Comparison of ENCODE assay signal across 20 cellular contexts in the genomic region with DNA sequence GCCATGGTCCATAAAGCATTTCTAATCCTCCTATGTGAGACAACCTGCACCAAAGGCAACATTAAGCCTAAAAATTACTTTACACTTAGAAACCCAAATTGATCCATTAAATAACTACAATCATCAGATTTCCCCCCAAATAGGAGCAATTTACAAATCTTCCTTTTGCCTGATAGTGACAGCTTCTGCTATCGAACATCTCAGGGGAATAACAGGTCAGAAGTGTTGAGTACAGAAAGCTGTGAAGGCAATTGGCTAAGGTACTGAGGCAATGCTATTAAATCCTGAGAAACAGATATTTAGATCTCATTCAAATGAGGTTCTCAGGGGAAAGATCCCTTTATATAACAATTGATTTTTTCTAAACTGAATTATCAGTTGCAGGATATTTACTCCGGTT.
DNase-seq lines count a peak whose midpoint lies in the region; ATAC-seq and TF ChIP-seq lines count a peak whose summit lies in the region.
"Had no signal": no experiment of that assay in that cellular context is flagged by ENCODE, and none has a peak within 500 bp of the region (broad histone marks: within the 10 kb centered on the region; RNA-seq: fewer than 3 reads in every experiment).

No MANE protein-coding gene starts in this region.

- H3K9me3 Mint-ChIP-seq in natural killer cell treated with Interleukin-12 subunit alpha and Interleukin-12 subunit beta and Interleukin-15 and Interleukin-18, amount 100 ng/mL, for 72 hours = no peaks in the 10 kb centered on the region
- H3K9me3 Mint-ChIP-seq in natural killer cell (no peaks in the 10 kb centered on the region), nephron progenitor cell (no peaks in the 10 kb centered on the region)
- no peaks in the 10 kb centered on the region for H3K9me3 Mint-ChIP-seq in stimulated activated naive B cell treated with anti-CD40 and anti-IgM and Interleukin-4, amounts not matched to agents 10 μg/mL and 1 μg/mL and 100 μg/mL, for 72 hours
- H3K9me3 Mint-ChIP-seq: CD8-positive, alpha-beta T cell; HFFc6 had no signal

- H3K9me3 ChIP-seq in esophagus muscularis mucosa (no peaks in the 10 kb centered on the region), hepatocyte (ENCODE audit: low read depth) (no peaks in the 10 kb centered on the region)
- H3K9me3 ChIP-seq: BLaER1, Caco-2, HAP-1 had no signal

- no peak for TF ChIP-seq POLR2A in esophagus muscularis mucosa (IDR thresholded peaks at IDR 0.05; ENCODE audit: low read depth)

- H3K27me3 ChIP-seq in esophagus muscularis mucosa (no peaks in the 10 kb centered on the region), hepatocyte (no peaks in the 10 kb centered on the region)
- H3K27me3 ChIP-seq: BLaER1 had no signal

- 86% methylated on average over 2 of the region's 2 CpGs for WGBS in esophagus muscularis mucosa
- 92% methylated on average over 2 of the region's 2 CpGs for WGBS in hepatocyte (ENCODE audit: low lambda C conversion rate, missing lambda C conversion rate)

- ATAC-seq in natural killer cell treated with Interleukin-12 subunit alpha and Interleukin-12 subunit beta and Interleukin-15 and Interleukin-18, amount 100 ng/mL, for 72 hours = no peak
- ATAC-seq in natural killer cell (no peak), GM19397 (IDR thresholded peaks at IDR 0.05; ENCODE audit: unreplicated experiment) (no peak)
- no peak for ATAC-seq in stimulated activated naive B cell treated with anti-CD40 and anti-IgM and Interleukin-4, amounts not matched to agents 10 μg/mL and 1 μg/mL and 100 μg/mL, for 72 hours (replicated peaks)
- ATAC-seq: CD8-positive, alpha-beta T cell had no signal

- no peak overlapping the region for H3K4me3 ChIP-seq in esophagus muscularis mucosa
- no peak overlapping the region for H3K4me3 ChIP-seq in hepatocyte
- H3K4me3 ChIP-seq: BLaER1, HAP-1 had no signal

- TF ChIP-seq CTCF in natural killer cell (IDR thresholded peaks at IDR 0.05) (no peak), esophagus muscularis mucosa (IDR thresholded peaks at IDR 0.05) (no peak), nephron progenitor cell (IDR thresholded peaks at IDR 0.05) (no peak), hepatocyte (IDR thresholded peaks at IDR 0.05; ENCODE audit: poor library complexity) (no peak)

- H3K4me1 ChIP-seq in esophagus muscularis mucosa = no peaks in the 10 kb centered on the region
- H3K4me1 ChIP-seq in hepatocyte (ENCODE audit: insufficient read depth) = no peaks in the 10 kb centered on the region
- H3K4me1 ChIP-seq: Caco-2, HAP-1 had no signal

- H3K4me2 ChIP-seq in hepatocyte = no peak overlapping the region
- H3K4me2 ChIP-seq: BLaER1 had no signal

- H3K36me3 ChIP-seq in esophagus muscularis mucosa (no peaks in the 10 kb centered on the region), hepatocyte (replicated peaks; ENCODE audit: insufficient read depth, low read depth) (no peaks in the 10 kb centered on the region)
- H3K36me3 ChIP-seq: BLaER1, HAP-1 had no signal

- H3K4me1 Mint-ChIP-seq in natural killer cell treated with Interleukin-12 subunit alpha and Interleukin-12 subunit beta and Interleukin-15 and Interleukin-18, amount 100 ng/mL, for 72 hours (ENCODE audit: low read depth in 2 of 2) = peaks cover 16 to 23% of the 10 kb centered on the region in 2 donors
- H3K4me1 Mint-ChIP-seq in natural killer cell (peaks cover 14 to 19% of the 10 kb centered on the region in 2 donors), nephron progenitor cell (peaks cover 32% of the 10 kb centered on the region)
- H3K4me1 Mint-ChIP-seq in stimulated activated naive B cell treated with anti-CD40 and anti-IgM and Interleukin-4, amounts not matched to agents 10 μg/mL and 1 μg/mL and 100 μg/mL, for 72 hours = peaks cover 4 to 5% of the 10 kb centered on the region in 2 donors
- H3K4me1 Mint-ChIP-seq: B cell; CD4-positive, CD25-positive, alpha-beta regulatory T cell had no signal

- H3K27ac ChIP-seq in esophagus muscularis mucosa (replicated peaks in 1 of 4) = no peak overlapping the region
- no peak overlapping the region for H3K27ac ChIP-seq in hepatocyte
- H3K27ac ChIP-seq: 22Rv1, BLaER1, C4-2B had no signal

- intact Hi-C loops in natural killer cell (cut with micrococcal nuclease) (no loop called here), esophagus muscularis mucosa (cut with DNase I) (no loop called here)

- no peaks in the 10 kb centered on the region for H3K79me2 ChIP-seq in hepatocyte

- no peaks in the 10 kb centered on the region for H4K20me1 ChIP-seq in hepatocyte (ENCODE audit: insufficient read depth, poor library complexity, severe bottlenecking)
- H4K20me1 ChIP-seq: BLaER1 had no signal

- DNase-seq in natural killer cell treated with Interleukin-12 subunit alpha and Interleukin-12 subunit beta and Interleukin-15 and Interleukin-18, amount 100 ng/mL, for 72 hours (ENCODE audit: low spot score) = no peak
- no peak for DNase-seq in natural killer cell
- DNase-seq in esophagus muscularis mucosa (ENCODE audit: extremely low spot score) = peak; percentile 3
- DNase-seq in nephron progenitor cell = no peak
- no peak for DNase-seq in stimulated activated naive B cell treated with anti-CD40 and anti-IgM and Interleukin-4, amounts not matched to agents 10 μg/mL and 1 μg/mL and 100 μg/mL, for 72 hours
- no peak for DNase-seq in glomerular visceral epithelial cell (ENCODE audit: extremely low spot score)
- DNase-seq in hepatocyte (ENCODE audit: low spot score) = no peak
- DNase-seq: Caco-2; CD4-positive, CD25-positive, alpha-beta regulatory T cell; CD8-positive, alpha-beta T cell; DMS153; DND-41; GOT3; HFFc6 had no signal

- no peaks in the 10 kb centered on the region for H3K27me3 Mint-ChIP-seq in natural killer cell treated with Interleukin-12 subunit alpha and Interleukin-12 subunit beta and Interleukin-15 and Interleukin-18, amount 100 ng/mL, for 72 hours
- H3K27me3 Mint-ChIP-seq in natural killer cell (ENCODE audit: low read depth in 2 of 2) = peaks cover 0 to 3% of the 10 kb centered on the region in 2 donors
- H3K27me3 Mint-ChIP-seq in nephron progenitor cell (ENCODE audit: low read depth, poor library complexity) = no peaks in the 10 kb centered on the region
- no peaks in the 10 kb centered on the region for H3K27me3 Mint-ChIP-seq in stimulated activated naive B cell treated with anti-CD40 and anti-IgM and Interleukin-4, amounts not matched to agents 10 μg/mL and 1 μg/mL and 100 μg/mL, for 72 hours

- no peaks in the 10 kb centered on the region for H3K9me2 ChIP-seq in hepatocyte (replicated peaks; ENCODE audit: insufficient read depth)

- no peak overlapping the region for H3K4me3 Mint-ChIP-seq in natural killer cell treated with Interleukin-12 subunit alpha and Interleukin-12 subunit beta and Interleukin-15 and Interleukin-18, amount 100 ng/mL, for 72 hours
- H3K4me3 Mint-ChIP-seq in natural killer cell (no peak overlapping the region), nephron progenitor cell (no peak overlapping the region)
- no peak overlapping the region for H3K4me3 Mint-ChIP-seq in stimulated activated naive B cell treated with anti-CD40 and anti-IgM and Interleukin-4, amounts not matched to agents 10 μg/mL and 1 μg/mL and 100 μg/mL, for 72 hours
- H3K4me3 Mint-ChIP-seq: B cell; CD4-positive, CD25-positive, alpha-beta regulatory T cell; CD8-positive, alpha-beta T cell; HFFc6 had no signal

- no peaks in the 10 kb centered on the region for H3K36me3 Mint-ChIP-seq in natural killer cell treated with Interleukin-12 subunit alpha and Interleukin-12 subunit beta and Interleukin-15 and Interleukin-18, amount 100 ng/mL, for 72 hours
- H3K36me3 Mint-ChIP-seq in natural killer cell (no peaks in the 10 kb centered on the region), nephron progenitor cell (ENCODE audit: low read depth) (no peaks in the 10 kb centered on the region)
- no peaks in the 10 kb centered on the region for H3K36me3 Mint-ChIP-seq in stimulated activated naive B cell treated with anti-CD40 and anti-IgM and Interleukin-4, amounts not matched to agents 10 μg/mL and 1 μg/mL and 100 μg/mL, for 72 hours
- H3K36me3 Mint-ChIP-seq: CD4-positive, CD25-positive, alpha-beta regulatory T cell; CD8-positive, alpha-beta T cell had no signal

- H2AFZ ChIP-seq in hepatocyte = no peak overlapping the region

- H3K27ac Mint-ChIP-seq in natural killer cell treated with Interleukin-12 subunit alpha and Interleukin-12 subunit beta and Interleukin-15 and Interleukin-18, amount 100 ng/mL, for 72 hours = peak overlapping the region; percentile 2 to 13
- H3K27ac Mint-ChIP-seq in natural killer cell = no peak overlapping the region
- peak overlapping the region; percentile 10 for H3K27ac Mint-ChIP-seq in nephron progenitor cell
- no peak overlapping the region for H3K27ac Mint-ChIP-seq in stimulated activated naive B cell treated with anti-CD40 and anti-IgM and Interleukin-4, amounts not matched to agents 10 μg/mL and 1 μg/mL and 100 μg/mL, for 72 hours
- H3K27ac Mint-ChIP-seq: B cell; CD4-positive, CD25-positive, alpha-beta regulatory T cell; CD8-positive, alpha-beta T cell; HFFc6 had no signal

- TF ChIP-seq EP300 in esophagus muscularis mucosa (IDR thresholded peaks at IDR 0.05) = no peak

Comparison
In these comparisons a context has a peak if more than half of its experiments do, and no peak if none do; other contexts are left out.
1. H3K27ac Mint-ChIP-seq: peak in natural killer cell treated with Interleukin-12 subunit alpha and Interleukin-12 subunit beta and Interleukin-15 and Interleukin-18, amount 100 ng/mL, for 72 hours (2 of 2) and nephron progenitor cell (single experiment); none in natural killer cell (0 of 2) and stimulated activated naive B cell treated with anti-CD40 and anti-IgM and Interleukin-4, amounts not matched to agents 10 μg/mL and 1 μg/mL and 100 μg/mL, for 72 hours (single experiment).